Comparison of ENCODE assay signal across 15 cellular contexts in genomic region chr20:38881806-38882440, GRCh38. TPM values are rescaled to one million over a fixed set of nuclear protein-coding genes. Genes with fewer than 3 reads are reported as not detected.
DNase-seq lines count a peak whose midpoint lies in the region; ATAC-seq and TF ChIP-seq lines count a peak whose summit lies in the region.
"Had no signal": no experiment of that assay in that cellular context is flagged by ENCODE, and none has a peak within 500 bp of the region (broad histone marks: within the 10 kb centered on the region; RNA-seq: fewer than 3 reads in every experiment).

No MANE protein-coding gene starts in this region.

- intact Hi-C loops in CD4-positive, alpha-beta T cell (cut with DNase I, micrococcal nuclease): no loop called here
- intact Hi-C loops in mammary epithelial cell (cut with micrococcal nuclease): no loop called here

- in situ Hi-C loops in mammary epithelial cell (cut with MboI; ENCODE audit: low sequenced_read_pairs in 2 of 2): no loop called here

- DNase-seq in CD4-positive, alpha-beta T cell: no peak
- DNase-seq in activated naive CD8-positive, alpha-beta T cell treated with anti-CD3 and anti-CD28 coated beads for 36 hours: no peak
- DNase-seq in naive thymus-derived CD8-positive, alpha-beta T cell: no peak
- DNase-seq in mammary epithelial cell (no peak), mesenteric fat pad (ENCODE audit: low spot score) (no peak)
- DNase-seq: adrenal gland; cerebellar nuclear complex; NCI-H2029 treated with DMSO at 0.1 percent for 48 hours; NCI-H510A treated with DMSO at 0.1 percent for 48 hours; stimulated activated CD4-positive, alpha-beta T cell treated with anti-CD3 and anti-CD28 coated beads, Interleukin-1b, Interleukin-23, amount 100 ng/mL, for 48 hours; testis had no signal

- H2AFZ ChIP-seq in mammary epithelial cell (ENCODE audit: low read depth, low read length): no peak overlapping the region
- H2AFZ ChIP-seq: PC-9 had no signal

- H3K27me3 Mint-ChIP-seq in CD4-positive, alpha-beta T cell: no peaks in the 10 kb centered on the region
- H3K27me3 Mint-ChIP-seq in IgD-negative memory B cell: no peaks in the 10 kb centered on the region
- no peaks in the 10 kb centered on the region for H3K27me3 Mint-ChIP-seq in activated naive CD8-positive, alpha-beta T cell treated with anti-CD3 and anti-CD28 coated beads for 36 hours
- no peaks in the 10 kb centered on the region for H3K27me3 Mint-ChIP-seq in naive thymus-derived CD8-positive, alpha-beta T cell

- no peak overlapping the region for H3K9ac ChIP-seq in mammary epithelial cell (ENCODE audit: insufficient read depth, low read length)

- H3K27ac ChIP-seq in CD4-positive, alpha-beta T cell (ENCODE audit: low read depth, low read length): no peak overlapping the region
- no peak overlapping the region for H3K27ac ChIP-seq in mammary epithelial cell (ENCODE audit: insufficient read depth, low read depth, low read length)
- H3K27ac ChIP-seq: PC-9, testis had no signal

- no peaks in the 10 kb centered on the region for H3K79me2 ChIP-seq in mammary epithelial cell (ENCODE audit: insufficient read depth, low read length)

- no peak for ATAC-seq in CD4-positive, alpha-beta T cell (ENCODE audit: poor library complexity)
- no peak for ATAC-seq in naive thymus-derived CD8-positive, alpha-beta T cell
- ATAC-seq in HG03135 (IDR thresholded peaks at IDR 0.05; ENCODE audit: unreplicated experiment): no peak
- ATAC-seq: sciatic nerve had no signal

- no peaks in the 10 kb centered on the region for H3K27me3 ChIP-seq in CD4-positive, alpha-beta T cell (ENCODE audit: control insufficient read depth, insufficient read depth, low read length)
- H3K27me3 ChIP-seq in mammary epithelial cell (ENCODE audit: insufficient read depth, low read length): peaks cover 3% of the 10 kb centered on the region
- H3K27me3 ChIP-seq: adrenal gland, testis had no signal

- H4K20me1 ChIP-seq in mammary epithelial cell (ENCODE audit: insufficient read depth, low read length): peaks cover 2% of the 10 kb centered on the region

- H3K27ac Mint-ChIP-seq in CD4-positive, alpha-beta T cell: peak overlapping the region; percentile 76
- H3K27ac Mint-ChIP-seq in IgD-negative memory B cell: peak overlapping the region; percentile 93 to 100 (median 94)
- peak overlapping the region; percentile 31 for H3K27ac Mint-ChIP-seq in activated naive CD8-positive, alpha-beta T cell treated with anti-CD3 and anti-CD28 coated beads for 36 hours
- peak overlapping the region in 9 of 10 donors; percentile 49 to 94 (median 89) for H3K27ac Mint-ChIP-seq in naive thymus-derived CD8-positive, alpha-beta T cell

- BruUV-seq in mammary epithelial cell (replicated peaks; lab: Mats Ljungman, UMichigan): no TSS peak

- POLR2A ChIA-PET in CD4-positive, alpha-beta T cell (lab: Charles Lee): interaction anchor here (0.7 kb wide), 1 partner anchor 11 kb away, joined by 3 read pairs; no protein-coding TSS in a partner anchor
- POLR2A ChIA-PET in naive thymus-derived CD8-positive, alpha-beta T cell (lab: Charles Lee): interaction anchor here (1.4 to 5.5 kb wide), 2 partner anchors 11 to 76 kb away, joined by 3 to 30 read pairs; partner anchors contain the start of gene PPP1R16B

- H3K4me1 Mint-ChIP-seq in CD4-positive, alpha-beta T cell (ENCODE audit: low read depth): peaks cover 75% of the 10 kb centered on the region
- H3K4me1 Mint-ChIP-seq in IgD-negative memory B cell: peaks cover 70 to 81% (median 73%) of the 10 kb centered on the region in 3 donors
- peaks cover 49% of the 10 kb centered on the region for H3K4me1 Mint-ChIP-seq in activated naive CD8-positive, alpha-beta T cell treated with anti-CD3 and anti-CD28 coated beads for 36 hours
- peaks cover 30 to 81% (median 58%) of the 10 kb centered on the region in 4 donors for H3K4me1 Mint-ChIP-seq in naive thymus-derived CD8-positive, alpha-beta T cell

- WGBS in mammary epithelial cell (ENCODE audit: low coverage, missing lambda C conversion rate): 97% methylated on average over 4 of the region's 4 CpGs

- peaks cover 21% of the 10 kb centered on the region for H3K36me3 Mint-ChIP-seq in CD4-positive, alpha-beta T cell (ENCODE audit: low read depth)
- H3K36me3 Mint-ChIP-seq in IgD-negative memory B cell: peaks cover 19% of the 10 kb centered on the region
- H3K36me3 Mint-ChIP-seq in activated naive CD8-positive, alpha-beta T cell treated with anti-CD3 and anti-CD28 coated beads for 36 hours: peaks cover 20% of the 10 kb centered on the region
- peaks cover 0 to 2% (median 0%) of the 10 kb centered on the region in 3 donors for H3K36me3 Mint-ChIP-seq in naive thymus-derived CD8-positive, alpha-beta T cell

- H3K9me3 ChIP-seq in CD4-positive, alpha-beta T cell (ENCODE audit: control insufficient read depth, low read length): no peaks in the 10 kb centered on the region
- H3K9me3 ChIP-seq in mammary epithelial cell (replicated peaks; ENCODE audit: insufficient read depth, low read length): no peaks in the 10 kb centered on the region
- H3K9me3 ChIP-seq: adrenal gland, testis had no signal

- dilution Hi-C loops in mammary epithelial cell (cut with HindIII; ENCODE audit: low sequenced_read_pairs): no loop called here

- H3K36me3 ChIP-seq in mammary epithelial cell (ENCODE audit: insufficient read depth, low read length): no peaks in the 10 kb centered on the region
- H3K36me3 ChIP-seq: adrenal gland had no signal

- peaks cover 3% of the 10 kb centered on the region for H3K4me1 ChIP-seq in mammary epithelial cell (ENCODE audit: insufficient read depth, low read length)
- H3K4me1 ChIP-seq: adrenal gland, testis had no signal

- H3K4me2 ChIP-seq in mammary epithelial cell (ENCODE audit: insufficient read depth, low read depth, low read length): no peak overlapping the region
- H3K4me2 ChIP-seq: PC-9 had no signal

- CTCF ChIA-PET in CD4-positive, alpha-beta T cell (lab: Charles Lee): no interaction called here
- CTCF ChIA-PET in mammary epithelial cell (lab: Charles Lee; ENCODE audit: low non-redundant PET): no interaction called here

- H3K4me3 ChIP-seq in mammary epithelial cell (replicated peaks in 1 of 3; ENCODE audit: insufficient read depth in 1 of 3, low read depth in 2 of 3, low read length in 3 of 3): no peak overlapping the region
- H3K4me3 ChIP-seq: adrenal gland, PC-9, testis had no signal

- no peaks in the 10 kb centered on the region for H3K9me3 Mint-ChIP-seq in CD4-positive, alpha-beta T cell
- H3K9me3 Mint-ChIP-seq in IgD-negative memory B cell: no peaks in the 10 kb centered on the region
- no peaks in the 10 kb centered on the region for H3K9me3 Mint-ChIP-seq in activated naive CD8-positive, alpha-beta T cell treated with anti-CD3 and anti-CD28 coated beads for 36 hours
- no peaks in the 10 kb centered on the region for H3K9me3 Mint-ChIP-seq in naive thymus-derived CD8-positive, alpha-beta T cell

- H3K4me3 Mint-ChIP-seq in CD4-positive, alpha-beta T cell: no peak overlapping the region
- H3K4me3 Mint-ChIP-seq in IgD-negative memory B cell: peak overlapping the region; percentile 63 to 93 (median 78)
- no peak overlapping the region for H3K4me3 Mint-ChIP-seq in activated naive CD8-positive, alpha-beta T cell treated with anti-CD3 and anti-CD28 coated beads for 36 hours
- peak overlapping the region in 3 of 10 donors; percentile 13 to 51 (median 14) for H3K4me3 Mint-ChIP-seq in naive thymus-derived CD8-positive, alpha-beta T cell

- TF ChIP-seq CTCF in CD4-positive, alpha-beta T cell (IDR thresholded peaks at IDR 0.05): no peak
- no peak for TF ChIP-seq CTCF in mammary epithelial cell (conservative IDR thresholded peaks at IDR 0.05 in 1 of 2, IDR thresholded peaks at IDR 0.05 in 1 of 2; ENCODE audit: extremely low read depth in 1 of 2, insufficient read depth in 1 of 2, low read depth in 1 of 2, low read length in 2 of 2)

RNA-seq across cellular contexts. Expression of gene FAM83D, which starts 44.3 kb away (rescaled TPM):
- 1 to 10 TPM; 1.8 to 1.9 TPM for total RNA-seq in CD4-positive, alpha-beta T cell
- 0.75 TPM for polyA plus RNA-seq in IgD-negative memory B cell
- 10 to 100 TPM; 11.8 to 14.2 TPM for total RNA-seq in activated naive CD8-positive, alpha-beta T cell treated with anti-CD3 and anti-CD28 coated beads for 36 hours
- total RNA-seq in naive thymus-derived CD8-positive, alpha-beta T cell: 1 to 10 TPM; 1.0 to 1.1 TPM
- polyA plus RNA-seq in naive thymus-derived CD8-positive, alpha-beta T cell: under 1 TPM; 0.46 to 0.56 (median 0.49) TPM
- 10 to 100 TPM in 1 of 2 donors, 1 to 10 TPM in 1; 3.7 to 29.9 TPM for total RNA-seq in mammary epithelial cell
- polyA plus RNA-seq in mammary epithelial cell: 52.5 TPM
- 31.5 TPM for polyA minus RNA-seq in mammary epithelial cell
- total RNA-seq in mesenteric fat pad: 0.71 TPM

Comparison
In these comparisons a context has a peak if more than half of its experiments do, and no peak if none do; other contexts are left out.
1. H3K27ac Mint-ChIP-seq: peak in every context shown above with its lines; median percentile 94 in IgD-negative memory B cell; 89 in naive thymus-derived CD8-positive, alpha-beta T cell; 76 in CD4-positive, alpha-beta T cell; 31 in activated naive CD8-positive, alpha-beta T cell treated with anti-CD3 and anti-CD28 coated beads for 36 hours.
2. H3K4me3 Mint-ChIP-seq: peak in IgD-negative memory B cell (4 of 4); none in CD4-positive, alpha-beta T cell (single experiment) and activated naive CD8-positive, alpha-beta T cell treated with anti-CD3 and anti-CD28 coated beads for 36 hours (single experiment).